ENCODE assay signal across 19 cellular contexts in the genomic region with DNA sequence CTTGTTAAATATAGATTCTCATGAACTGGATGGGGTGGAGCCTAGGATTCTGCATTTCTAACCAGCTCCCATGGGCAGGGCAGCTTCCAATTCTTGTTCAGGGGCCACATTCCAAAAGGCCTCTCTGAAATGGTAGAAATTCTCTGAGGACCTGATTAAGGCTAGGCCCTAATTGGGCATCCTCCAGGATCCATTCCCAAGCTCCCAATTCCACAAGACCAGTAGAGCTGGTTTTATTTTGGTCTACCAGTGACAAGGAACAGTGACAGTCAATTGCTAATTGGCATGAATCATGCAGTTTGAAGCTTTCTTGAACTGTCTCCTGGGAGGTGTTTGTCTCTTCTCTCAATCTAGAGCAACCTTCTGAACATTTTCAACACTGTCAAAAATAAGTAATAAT. TPM values are rescaled to one million over a fixed set of nuclear protein-coding genes. Genes with fewer than 3 reads are reported as not detected.
DNase-seq lines count a peak whose midpoint lies in the region; ATAC-seq and TF ChIP-seq lines count a peak whose summit lies in the region.
"Had no signal": no experiment of that assay in that cellular context is flagged by ENCODE, and none has a peak within 500 bp of the region (broad histone marks: within the 10 kb centered on the region; RNA-seq: fewer than 3 reads in every experiment).

No MANE protein-coding gene starts in this region.

- H3K36me3 Mint-ChIP-seq in effector memory CD8-positive, alpha-beta T cell (ENCODE audit: insufficient read depth), result no peaks in the 10 kb centered on the region

- peaks cover 21 to 71% of the 10 kb centered on the region in 2 donors for H3K27me3 Mint-ChIP-seq in effector memory CD8-positive, alpha-beta T cell

- no peak for TF ChIP-seq POLR2A in esophagus squamous epithelium (IDR thresholded peaks at IDR 0.05)

- no peak for ATAC-seq in psoas muscle
- ATAC-seq in HG03097 (IDR thresholded peaks at IDR 0.05; ENCODE audit: low FRiP score, unreplicated experiment), result no peak
- no peak for ATAC-seq in effector memory CD8-positive, alpha-beta T cell (replicated peaks)
- ATAC-seq in HG03565 (IDR thresholded peaks at IDR 0.05; ENCODE audit: unreplicated experiment), result no peak
- ATAC-seq: HCT116 had no signal

- H3K9me3 ChIP-seq in esophagus squamous epithelium, result no peaks in the 10 kb centered on the region
- no peaks in the 10 kb centered on the region for H3K9me3 ChIP-seq in psoas muscle
- H3K9me3 ChIP-seq: colonic mucosa, SJSA1 had no signal

- TF ChIP-seq CTCF in esophagus squamous epithelium (IDR thresholded peaks at IDR 0.05), result no peak
- no peak for TF ChIP-seq CTCF in psoas muscle (IDR thresholded peaks at IDR 0.05)

- DNase-seq in NCI-H69 (lab: John Stamatoyannopoulos, UW), result peak; percentile 12
- DNase-seq in esophagus squamous epithelium (lab: John Stamatoyannopoulos, UW), result no peak
- no peak for DNase-seq in psoas muscle
- no peak for DNase-seq in T-helper 9 cell
- DNase-seq in effector memory CD8-positive, alpha-beta T cell, result no peak
- DNase-seq: activated gamma-delta T cell; anterior cingulate cortex; Calu3; colonic mucosa; NCI-H1092 treated with DMSO at 0.1 percent for 48 hours; nucleus accumbens; small intestine; stimulated activated naive CD4-positive, alpha-beta T cell treated with Interleukin-2 at 50 U/mL for 16 hours had no signal

- H3K27ac ChIP-seq in ACC112 (ENCODE audit: low read depth, low read length) (no peak overlapping the region), esophagus squamous epithelium (peak overlapping the region in 2 of 4 donors; percentile 96 to 98), psoas muscle (peak overlapping the region; percentile 36)
- H3K27ac ChIP-seq: colonic mucosa, SJSA1 had no signal

- no peak overlapping the region for H2AFZ ChIP-seq in ACC112 (ENCODE audit: low read length, unreplicated experiment)

- H3K27ac Mint-ChIP-seq in effector memory CD8-positive, alpha-beta T cell, result no peak overlapping the region
- H3K27ac Mint-ChIP-seq: memory B cell had no signal

- H3K4me1 ChIP-seq in ACC112 (ENCODE audit: control insufficient read depth, insufficient read depth, low read length, unreplicated experiment) (peaks cover 9% of the 10 kb centered on the region), esophagus squamous epithelium (peaks cover 13 to 75% (median 28%) of the 10 kb centered on the region in 3 donors), psoas muscle (peaks cover 18% of the 10 kb centered on the region)

- H3K79me2 ChIP-seq in ACC112 (ENCODE audit: control insufficient read depth, insufficient read depth, low read length, unreplicated experiment), result no peaks in the 10 kb centered on the region

- no peaks in the 10 kb centered on the region for H3K36me3 ChIP-seq in ACC112 (ENCODE audit: insufficient read depth, low read length)
- no peaks in the 10 kb centered on the region for H3K36me3 ChIP-seq in esophagus squamous epithelium
- H3K36me3 ChIP-seq in psoas muscle (ENCODE audit: insufficient read depth in 1 of 2, low read depth in 1 of 2), result no peaks in the 10 kb centered on the region
- H3K36me3 ChIP-seq: colonic mucosa, SJSA1 had no signal

- no peaks in the 10 kb centered on the region for H3K9me3 Mint-ChIP-seq in effector memory CD8-positive, alpha-beta T cell
- H3K9me3 Mint-ChIP-seq: memory B cell had no signal

- H3K4me3 ChIP-seq in ACC112 (ENCODE audit: low read depth, low read length) (peak overlapping the region; percentile 79), esophagus squamous epithelium (peak overlapping the region; percentile 45 to 78 (median 66)), psoas muscle (peak overlapping the region; percentile 75)
- H3K4me3 ChIP-seq: colonic mucosa, SJSA1 had no signal

- intact Hi-C loops in esophagus squamous epithelium (cut with DNase I), result loop anchor here (5.0 to 10.0 kb wide), 2 partner anchors 158 to 354 kb away; no protein-coding TSS in a partner anchor
- intact Hi-C loops in psoas muscle (cut with DNase I), result loop anchor here (2.0 to 10.0 kb wide), 7 partner anchors 158 to 356 kb away; a partner anchor contains a TSS

- H3K27me3 ChIP-seq in ACC112 (ENCODE audit: insufficient read depth, low read length) (peaks cover 38% of the 10 kb centered on the region), esophagus squamous epithelium (peaks cover 0 to 77% (median 0%) of the 10 kb centered on the region in 4 donors), psoas muscle (ENCODE audit: insufficient read depth in 3 of 3, low read length in 2 of 3) (no peaks in the 10 kb centered on the region)

- H3K4me3 Mint-ChIP-seq in effector memory CD8-positive, alpha-beta T cell, result no peak overlapping the region
- H3K4me3 Mint-ChIP-seq: memory B cell had no signal

- H3K4me1 Mint-ChIP-seq in effector memory CD8-positive, alpha-beta T cell (ENCODE audit: low read depth in 2 of 2), result peaks cover 0 to 4% of the 10 kb centered on the region in 2 donors
- H3K4me1 Mint-ChIP-seq: memory B cell had no signal

RNA-seq across cellular contexts. Expression of a gene that starts 3.0 kb away (rescaled TPM):
- total RNA-seq in esophagus squamous epithelium, result 10 to 100 TPM; 54.9 to 93.4 (median 75.1) TPM
- 10 to 100 TPM in 3 of 4 donors, 1 to 10 TPM in 1; 6.5 to 75.3 (median 55.2) TPM for total RNA-seq in psoas muscle
- polyA plus RNA-seq in psoas muscle, result 100 to 1,000 TPM in 1 of 3 donors, 10 to 100 TPM in 2; 10.8 to 604 (median 12.9) TPM
- total RNA-seq: Calu3 had no signal

RNA-seq across cellular contexts. Expression of a gene that starts 11.3 kb away (rescaled TPM):
- not detected for total RNA-seq in esophagus squamous epithelium
- not detected for total RNA-seq in psoas muscle
- not detected for polyA plus RNA-seq in psoas muscle
- total RNA-seq: Calu3, colonic mucosa, SJSA1 had no signal

RNA-seq across cellular contexts. Expression of a gene that starts 39.7 kb away (rescaled TPM):
- total RNA-seq in esophagus squamous epithelium, result 10 to 100 TPM in 2 of 4 donors, 1 to 10 TPM in 2; 4.5 to 22.9 (median 14.6) TPM
- 10 to 100 TPM; 17.6 to 35.7 (median 34.6) TPM for total RNA-seq in psoas muscle
- polyA plus RNA-seq in psoas muscle, result 10 to 100 TPM in 1 of 3 donors, 1 to 10 TPM in 2; 7.7 to 15.5 (median 9.5) TPM
- total RNA-seq: Calu3, SJSA1 had no signal
